Comparison of ENCODE assay signal across 10 cellular contexts in the genomic region with DNA sequence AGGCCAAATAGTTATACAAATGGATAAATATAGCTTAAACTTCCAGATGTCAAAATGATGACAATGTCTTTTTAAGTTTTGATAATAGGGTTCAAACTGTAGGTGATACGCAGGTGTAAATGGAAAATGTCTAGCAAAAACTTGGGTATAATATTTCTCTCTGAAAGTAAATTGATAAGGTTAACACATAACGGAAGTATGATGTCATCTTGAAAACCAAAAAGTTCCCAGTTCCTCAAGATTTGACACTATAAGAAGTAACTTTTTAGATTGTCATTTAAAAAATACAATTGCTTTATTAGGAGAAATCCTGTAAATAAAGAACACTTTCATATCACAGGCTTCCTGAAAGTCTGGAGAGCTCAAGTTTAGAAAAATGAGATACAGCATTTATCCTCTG.
"Had no signal": no experiment of that assay in that cellular context is flagged by ENCODE, and none has a peak within 500 bp of the region (broad histone marks: within the 10 kb centered on the region; RNA-seq: fewer than 3 reads in every experiment).

No MANE protein-coding gene starts in this region.

- H3K4me3 ChIP-seq: GM23338, K562 had no signal

- H3K9me3 Mint-ChIP-seq: GM23338, H9 had no signal

- H3K27ac Mint-ChIP-seq: GM23338, H9 had no signal

- H2AFZ ChIP-seq: GM23338 had no signal

- H3K4me1 Mint-ChIP-seq: GM23338, H9 had no signal

- H3K4me3 Mint-ChIP-seq: GM23338, H9 had no signal

- FAIRE-seq: H1, H54, HTR-8/SVneo, K562 had no signal

- DNase-seq: H9, IMR-90, Kasumi-1, KG1 had no signal

- ATAC-seq: GM23338, HCT116, K562 had no signal

- H3K4me2 ChIP-seq: GM23338 had no signal
